In the genomic region with DNA sequence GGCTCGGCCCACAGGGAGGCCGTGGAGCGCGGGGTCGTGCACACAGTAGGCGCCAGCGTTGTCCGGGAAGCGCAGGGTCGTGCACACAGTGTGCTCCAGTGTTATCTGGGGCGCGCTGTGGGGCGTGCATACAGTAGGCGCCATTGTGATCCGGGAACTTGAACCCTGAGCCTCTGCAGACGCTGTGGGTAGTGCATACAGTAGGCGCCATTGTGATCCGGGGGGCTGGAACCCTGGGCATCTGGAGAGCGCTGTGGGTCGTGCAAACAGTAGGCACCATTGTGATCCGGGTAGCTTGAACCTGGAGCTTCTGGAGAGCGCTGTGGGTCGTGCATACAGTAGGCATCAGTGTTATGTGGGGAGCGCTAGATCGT, we compare ENCODE assay signal across 8 cellular contexts. TPM values are rescaled to one million over a fixed set of nuclear protein-coding genes. Genes with fewer than 3 reads are reported as not detected.
DNase-seq lines count a peak whose midpoint lies in the region; ATAC-seq, FAIRE-seq and TF ChIP-seq lines count a peak whose summit lies in the region.

No MANE protein-coding gene starts in this region.

- no peak for FAIRE-seq in HepG2 (lab: Jason Lieb, UNC)

- peak overlapping the region; percentile 87 for H3K4me3 Mint-ChIP-seq in activated CD4-positive, alpha-beta T cell treated with anti-CD3 and anti-CD28 coated beads, Interleukin-2, amount 10 ng/mL, durations not matched to agents 24 days and 14 days

- TF ChIP-seq EP300 in HepG2 (IDR thresholded peaks at IDR 0.05; ENCODE audit: low read depth in 2 of 2, low read length in 2 of 2): no peak
- TF ChIP-seq EP300 in HepG2 (CRISPR knock-in tag; IDR thresholded peaks at IDR 0.05; ENCODE audit: borderline replicate concordance): no peak

- H3K27me3 Mint-ChIP-seq in activated CD4-positive, alpha-beta T cell treated with anti-CD3 and anti-CD28 coated beads, Interleukin-2, amount 10 ng/mL, durations not matched to agents 24 days and 14 days: no peaks in the 10 kb centered on the region

- no peaks in the 10 kb centered on the region for H3K9me3 Mint-ChIP-seq in activated CD4-positive, alpha-beta T cell treated with anti-CD3 and anti-CD28 coated beads, Interleukin-2, amount 10 ng/mL, durations not matched to agents 24 days and 14 days

- CTCF ChIA-PET in HepG2 (lab: Yijun Ruan, JAX; ENCODE audit: low intra/inter-chr PET ratio, low total read pairs): no interaction called here

- intact Hi-C loops in activated CD4-positive, alpha-beta T cell treated with anti-CD3 and anti-CD28 coated beads, Interleukin-2, amount 10 ng/mL, durations not matched to agents 24 days and 14 days (cut with micrococcal nuclease): loop anchor here (2.0 to 5.0 kb wide), 2 partner anchors 239 to 330 kb away; no protein-coding TSS in a partner anchor
- intact Hi-C loops in HepG2 (cut with micrococcal nuclease; ENCODE audit: unreplicated experiment): no loop called here
- intact Hi-C loops in thyroid gland (cut with DNase I): no loop called here

- peak overlapping the region; percentile 83 for H3K27ac Mint-ChIP-seq in activated CD4-positive, alpha-beta T cell treated with anti-CD3 and anti-CD28 coated beads, Interleukin-2, amount 10 ng/mL, durations not matched to agents 24 days and 14 days

- no peak for ATAC-seq in HepG2

- BruUV-seq in HepG2 (replicated peaks; lab: Mats Ljungman, UMichigan): no TSS peak

- no peak for DNase-seq in activated CD4-positive, alpha-beta T cell treated with anti-CD3 and anti-CD28 coated beads, Interleukin-2, amount 10 ng/mL, durations not matched to agents 24 days and 14 days
- DNase-seq in activated CD4-positive, alpha-beta T cell treated with anti-CD3 and anti-CD28 coated beads for 1 hour: no peak
- no peak for DNase-seq in astrocyte of the spinal cord (ENCODE audit: low read depth, low spot score)
- no peak for DNase-seq in HepG2 (ENCODE audit: low spot score)
- no peak for DNase-seq in thyroid gland
- no peak for DNase-seq in NCI-H1930 (lab: John Stamatoyannopoulos, UW)
- DNase-seq in G401 (ENCODE audit: low spot score): no peak
- DNase-seq in NCI-H2171 treated with DMSO at 0.1 percent for 48 hours (lab: John Stamatoyannopoulos, UW): no peak

- TF ChIP-seq POLR2A in HepG2 (IDR thresholded peaks at IDR 0.05; ENCODE audit: insufficient read depth in 1 of 2, low read depth in 2 of 2, low read length in 2 of 2): no peak
- TF ChIP-seq POLR2A in thyroid gland (IDR thresholded peaks at IDR 0.05): no peak

- POLR2A ChIA-PET in HepG2 (lab: Yijun Ruan, JAX): no interaction called here

- H3K27ac ChIP-seq in HepG2 (ENCODE audit: extremely low read length, insufficient read depth, low read length) (peak overlapping the region; percentile 76), thyroid gland (peak overlapping the region; percentile 70 to 87 (median 77))

- H3K4me2 ChIP-seq in HepG2 (ENCODE audit: low read depth, low read length): peak overlapping the region; percentile 81

- H3K9ac ChIP-seq in HepG2 (ENCODE audit: insufficient read depth, low read depth, low read length): peak overlapping the region; percentile 92

- no peaks in the 10 kb centered on the region for H3K9me3 ChIP-seq in HepG2 (ENCODE audit: low read length)
- H3K9me3 ChIP-seq in thyroid gland: no peaks in the 10 kb centered on the region

- H3K79me2 ChIP-seq in HepG2 (ENCODE audit: insufficient read depth, low read length): peaks cover 43% of the 10 kb centered on the region

- peaks cover 43% of the 10 kb centered on the region for H3K4me1 Mint-ChIP-seq in activated CD4-positive, alpha-beta T cell treated with anti-CD3 and anti-CD28 coated beads, Interleukin-2, amount 10 ng/mL, durations not matched to agents 24 days and 14 days

- in situ Hi-C loops in astrocyte of the spinal cord (cut with HindIII; ENCODE audit: low sequenced_read_pairs): no loop called here
- in situ Hi-C loops in HepG2 (cut with HindIII; ENCODE audit: extremely low pct_ligation_motif_present, low pct_unique_long_range_greater_than_20kb): no loop called here
- in situ Hi-C loops in G401 (cut with HindIII; ENCODE audit: low sequenced_read_pairs): no loop called here

- no peak for TF ChIP-seq RAD21 in HepG2 (CRISPR knock-in tag; IDR thresholded peaks at IDR 0.05)

- peaks cover 19% of the 10 kb centered on the region for H3K36me3 Mint-ChIP-seq in activated CD4-positive, alpha-beta T cell treated with anti-CD3 and anti-CD28 coated beads, Interleukin-2, amount 10 ng/mL, durations not matched to agents 24 days and 14 days (ENCODE audit: low read depth)

- H3K4me3 ChIP-seq in astrocyte of the spinal cord (ENCODE audit: low read depth, low read length) (peak overlapping the region; percentile 71), HepG2 (replicated peaks in 1 of 3; ENCODE audit: insufficient read depth in 1 of 3, low read depth in 2 of 3, low read length in 3 of 3) (peak overlapping the region; percentile 73 to 98 (median 91)), thyroid gland (replicated peaks in 1 of 3) (peak overlapping the region; percentile 3 to 61 (median 55))

- peaks cover 52% of the 10 kb centered on the region for H3K4me1 ChIP-seq in HepG2 (ENCODE audit: insufficient read depth, low read length)
- H3K4me1 ChIP-seq in thyroid gland: peaks cover 11 to 13% of the 10 kb centered on the region in 2 donors

- H2AFZ ChIP-seq in HepG2 (ENCODE audit: low read length): no peak overlapping the region

- TF ChIP-seq CTCF in astrocyte of the spinal cord (IDR thresholded peaks at IDR 0.05; ENCODE audit: low read depth, low read length) (no peak), HepG2 (CRISPR knock-in tag; IDR thresholded peaks at IDR 0.05) (no peak), thyroid gland (IDR thresholded peaks at IDR 0.05) (no peak)

- 50% methylated on average over 14 of the region's 25 CpGs for WGBS in HepG2 (ENCODE audit: low lambda C conversion rate)
- WGBS in thyroid gland, 2 donors: 7 to 19% methylated on average over 7 to 13 of the region's 25 CpGs

- no peaks in the 10 kb centered on the region for H3K36me3 ChIP-seq in HepG2 (replicated peaks in 1 of 2; ENCODE audit: control insufficient read depth in 1 of 2, insufficient read depth in 2 of 2, low read length in 2 of 2)
- H3K36me3 ChIP-seq in thyroid gland: no peaks in the 10 kb centered on the region

- H4K20me1 ChIP-seq in HepG2 (ENCODE audit: insufficient read depth, low read length): no peaks in the 10 kb centered on the region

- H3K27me3 ChIP-seq in HepG2 (ENCODE audit: control insufficient read depth in 1 of 2, insufficient read depth in 2 of 2, low read length in 2 of 2): no peaks in the 10 kb centered on the region; a peak in 1 of 5 replicates
- no peaks in the 10 kb centered on the region for H3K27me3 ChIP-seq in thyroid gland

TF ChIP-seq in HepG2, 621 proteins besides CTCF, POLR2A, EP300 and RAD21 (continues in another document):
- TF ChIP-seq KDM6A (CRISPR knock-in tag; IDR thresholded peaks at IDR 0.05; ENCODE audit: low read depth): no peak
- 0 out of 2 replicates have a peak, but pooled peaks have one; percentile 12 for TF ChIP-seq POGZ (CRISPR knock-in tag; IDR thresholded peaks at IDR 0.05)

RNA-seq across cellular contexts. Expression of a gene that starts 0.8 kb away (rescaled TPM):
- 17.5 and 22.0 TPM in 2 replicates for total RNA-seq in activated CD4-positive, alpha-beta T cell treated with anti-CD3 and anti-CD28 coated beads, Interleukin-2, amount 10 ng/mL, durations not matched to agents 24 days and 14 days
- total RNA-seq in HepG2 (2016; rRNA removed; fragmentation: Illumina TruSeq; extraction: Trizol): 7.2 and 9.2 TPM in 2 replicates
- total RNA-seq in HepG2 (2016; cell fraction: cytosol; rRNA removed; fragmentation: Illumina TruSeq; extraction: Trizol; ENCODE audit: low read depth): 61.5 and 67.5 TPM in 2 replicates
- total RNA-seq in HepG2 (2016; cell fraction: insoluble cytoplasmic fraction; rRNA removed; fragmentation: Illumina TruSeq; extraction: Trizol): 7.3 and 7.5 TPM in 2 replicates
- 27.9 and 29.6 TPM in 2 replicates for total RNA-seq in HepG2 (2016; cell fraction: membrane; rRNA removed; fragmentation: Illumina TruSeq; extraction: Trizol)
- 11.9 and 13.5 TPM in 2 replicates for total RNA-seq in HepG2 (2016; cell fraction: nucleus; rRNA removed; fragmentation: Illumina TruSeq; extraction: Trizol)
- polyA plus RNA-seq in HepG2 (2011; rRNA removed): 3.0 and 3.4 TPM in 2 replicates
- polyA plus RNA-seq in HepG2 (2011; cell fraction: cytosol; rRNA removed): 1.9 TPM in 2 replicates
- 10.0 and 10.5 TPM in 2 replicates for polyA plus RNA-seq in HepG2 (2011; cell fraction: nucleus; rRNA removed)
- 1.7 and 2.1 TPM in 2 replicates for polyA plus RNA-seq in HepG2 (2012)
- polyA plus RNA-seq in HepG2 (2016; cell fraction: cytosol; fragmentation: Illumina TruSeq; extraction: Trizol; ENCODE audit: low read depth): 0.10 TPM in 2 replicates
- polyA plus RNA-seq in HepG2 (2016; cell fraction: insoluble cytoplasmic fraction; fragmentation: Illumina TruSeq; extraction: Trizol; ENCODE audit: low read depth): 2.1 and 2.7 TPM in 2 replicates
- 0.42 and 0.51 TPM in 2 replicates for polyA plus RNA-seq in HepG2 (2016; cell fraction: membrane; fragmentation: Illumina TruSeq; extraction: Trizol; ENCODE audit: low read depth)
- polyA plus RNA-seq in HepG2 (2016; cell fraction: nucleus; fragmentation: Illumina TruSeq; extraction: Trizol; ENCODE audit: insufficient read depth, low read depth): 5.6 and 6.3 TPM in 2 replicates
- polyA minus RNA-seq in HepG2 (2011; rRNA and poly(A)+ RNA removed; ENCODE audit: low replicate concordance): 20.6 and 28.6 TPM in 2 replicates
- polyA minus RNA-seq in HepG2 (2011; cell fraction: cytosol; rRNA and poly(A)+ RNA removed): 8.0 and 17.3 TPM in 2 replicates
- polyA minus RNA-seq in HepG2 (2011; cell fraction: nucleus; rRNA and poly(A)+ RNA removed): 27.7 and 32.1 TPM in 2 replicates
- total RNA-seq in thyroid gland: 10 to 100 TPM; 15.6 to 28.0 (median 20.6) TPM
- total RNA-seq in G401 (2014; rRNA removed; shearing (Covaris generic)): 2.5 and 4.8 TPM in 2 replicates
